29 cellular contexts compared by ENCODE assay signal in genomic region chr4:113405874-113406722, GRCh38.
"Had no signal": no experiment of that assay in that cellular context is flagged by ENCODE, and none has a peak within 500 bp of the region (broad histone marks: within the 10 kb centered on the region; RNA-seq: fewer than 3 reads in every experiment).

No MANE protein-coding gene starts in this region.

- H3K9me3 ChIP-seq: esophagus muscularis mucosa, heart left ventricle, lower lobe of right lung, mucosa of descending colon, thyroid gland, upper lobe of left lung, vagina had no signal

- H3K36me3 Mint-ChIP-seq: activated CD4-positive, alpha-beta memory T cell treated with anti-CD3 and anti-CD28 coated beads for 36 hours; activated naive CD4-positive, alpha-beta T cell treated with anti-CD3 and anti-CD28 coated beads, Interleukin-2, amount 10 ng/mL, durations not matched to agents 7 days and 5 days; immature natural killer cell; natural killer cell treated with Interleukin-12 subunit alpha and Interleukin-12 subunit beta and Interleukin-15 and Interleukin-18, amount 100 ng/mL, for 72 hours; stimulated activated effector memory CD8-positive, alpha-beta T cell treated with anti-CD3 and anti-CD28 coated beads, Interleukin-12 subunit alpha, Interleukin-12 subunit beta, amount 100 ng/mL, for 72 hours had no signal

- ATAC-seq: lower lobe of right lung; mucosa of descending colon; natural killer cell treated with Interleukin-12 subunit alpha and Interleukin-12 subunit beta and Interleukin-15 and Interleukin-18, amount 100 ng/mL, for 72 hours; sciatic nerve; stimulated activated effector memory CD8-positive, alpha-beta T cell treated with anti-CD3 and anti-CD28 coated beads, Interleukin-12 subunit alpha, Interleukin-12 subunit beta, amount 100 ng/mL, for 72 hours; stimulated activated naive CD8-positive, alpha-beta T cell treated with anti-CD3 and anti-CD28 coated beads, Interleukin-15, amount 100 ng/mL, for 72 hours had no signal

- H3K27ac ChIP-seq: esophagus muscularis mucosa, foreskin keratinocyte, heart left ventricle, lower lobe of right lung, thyroid gland, upper lobe of left lung, vagina had no signal

- H3K4me1 ChIP-seq: foreskin keratinocyte, thyroid gland, vagina had no signal

- DNase-seq: activated CD4-positive, alpha-beta memory T cell treated with anti-CD3 and anti-CD28 coated beads for 36 hours; activated CD4-positive, alpha-beta T cell treated with anti-CD3 and anti-CD28 coated beads, Interleukin-2, amount 10 ng/mL, durations not matched to agents 24 days and 14 days; activated CD4-positive, CD25-positive, alpha-beta regulatory T cell treated with anti-CD3 and anti-CD28 coated beads, Interleukin-2, amount 50 U/mL, for 72 hours; activated CD8-positive, alpha-beta memory T cell treated with anti-CD3 and anti-CD28 coated beads, Interleukin-2, amount 50 U/mL, for 4 hours; activated gamma-delta T cell; activated naive CD4-positive, alpha-beta T cell treated with anti-CD3 and anti-CD28 coated beads, Interleukin-2, amount 10 ng/mL, durations not matched to agents 7 days and 5 days; activated T-cell treated with anti-CD3 and anti-CD28 coated beads, Interleukin-2, amount 50 U/mL, for 1 hour; amygdala; central memory CD4-positive, alpha-beta T cell; foreskin keratinocyte; heart left ventricle; hypothalamus; immature natural killer cell; lower lobe of right lung; mucosa of descending colon; small intestine; stimulated activated CD4-positive, alpha-beta T cell treated with anti-CD3 and anti-CD28 coated beads, Interleukin-4, amount 100 ng/mL, for 24 hours; stimulated activated naive CD8-positive, alpha-beta T cell treated with anti-CD3 and anti-CD28 coated beads, Interleukin-15, amount 100 ng/mL, for 72 hours; T-helper 9 cell; upper lobe of left lung had no signal

- FAIRE-seq: small intestine, TTC549 had no signal

- H3K4me3 ChIP-seq: esophagus muscularis mucosa, heart left ventricle, lower lobe of right lung, mucosa of descending colon, thyroid gland, upper lobe of left lung, vagina had no signal

- H3K9me3 Mint-ChIP-seq: activated CD4-positive, alpha-beta memory T cell treated with anti-CD3 and anti-CD28 coated beads for 36 hours; activated CD4-positive, alpha-beta T cell treated with anti-CD3 and anti-CD28 coated beads, Interleukin-2, amount 10 ng/mL, durations not matched to agents 24 days and 14 days; activated naive CD4-positive, alpha-beta T cell treated with anti-CD3 and anti-CD28 coated beads, Interleukin-2, amount 10 ng/mL, durations not matched to agents 7 days and 5 days; activated T-helper 1 cell treated with anti-CD3 and anti-CD28 coated beads, Interleukin-12 subunit alpha, Interleukin-12 subunit beta, Interleukin-2, Interleukin-4 antibody, amounts not matched to agents 30 ng/mL and 10 ng/mL and 1 ng/mL, durations not matched to agents 14 hours and 24 hours and 36 hours; immature natural killer cell; natural killer cell treated with Interleukin-12 subunit alpha and Interleukin-12 subunit beta and Interleukin-15 and Interleukin-18, amount 100 ng/mL, for 72 hours; stimulated activated effector memory CD8-positive, alpha-beta T cell treated with anti-CD3 and anti-CD28 coated beads, Interleukin-12 subunit alpha, Interleukin-12 subunit beta, amount 100 ng/mL, for 72 hours; T-helper 1 cell treated with Interleukin-12 subunit alpha and Interleukin-12 subunit beta and Interleukin-4 antibody, amounts not matched to agents 30 μg/mL and 1 μg/mL, for 36 hours had no signal

- H3K27ac Mint-ChIP-seq: activated CD4-positive, alpha-beta memory T cell treated with anti-CD3 and anti-CD28 coated beads for 36 hours; activated CD4-positive, alpha-beta T cell treated with anti-CD3 and anti-CD28 coated beads, Interleukin-2, amount 10 ng/mL, durations not matched to agents 24 days and 14 days; activated naive CD4-positive, alpha-beta T cell treated with anti-CD3 and anti-CD28 coated beads, Interleukin-2, amount 10 ng/mL, durations not matched to agents 7 days and 5 days; activated T-helper 1 cell treated with anti-CD3 and anti-CD28 coated beads, Interleukin-12 subunit alpha, Interleukin-12 subunit beta, Interleukin-2, Interleukin-4 antibody, amounts not matched to agents 30 ng/mL and 10 ng/mL and 1 ng/mL, durations not matched to agents 14 hours and 24 hours and 36 hours; immature natural killer cell; natural killer cell treated with Interleukin-12 subunit alpha and Interleukin-12 subunit beta and Interleukin-15 and Interleukin-18, amount 100 ng/mL, for 72 hours; stimulated activated effector memory CD8-positive, alpha-beta T cell treated with anti-CD3 and anti-CD28 coated beads, Interleukin-12 subunit alpha, Interleukin-12 subunit beta, amount 100 ng/mL, for 72 hours; stimulated activated naive CD8-positive, alpha-beta T cell treated with anti-CD3 and anti-CD28 coated beads, Interleukin-15, amount 100 ng/mL, for 72 hours; T-helper 1 cell treated with Interleukin-12 subunit alpha and Interleukin-12 subunit beta and Interleukin-4 antibody, amounts not matched to agents 30 μg/mL and 1 μg/mL, for 36 hours had no signal

- H3K36me3 ChIP-seq: esophagus muscularis mucosa, heart left ventricle, lower lobe of right lung, thyroid gland, upper lobe of left lung, vagina had no signal

- H3K27me3 ChIP-seq: esophagus muscularis mucosa, foreskin keratinocyte, heart left ventricle, thyroid gland, upper lobe of left lung, vagina had no signal
